Comparison of ENCODE assay signal across 3 cellular contexts in genomic region chr9:136347472-136348256, GRCh38.
TF ChIP-seq lines count a peak whose summit lies in the region.

No MANE protein-coding gene starts in this region.

TF ChIP-seq in SK-N-SH, 30 proteins besides CTCF, POLR2A, EP300 and RAD21 (continues in another document):
- TF ChIP-seq RXRA (IDR thresholded peaks at IDR 0.05; ENCODE audit: borderline replicate concordance, low read depth) (no peak), POLR2AphosphoS5 (IDR thresholded peaks at IDR 0.05; ENCODE audit: low read depth, low read length) (no peak), FOXJ3 (CRISPR knock-in tag; IDR thresholded peaks at IDR 0.05) (no peak), TCF12 (IDR thresholded peaks at IDR 0.05) (no peak), USF1 (IDR thresholded peaks at IDR 0.05; ENCODE audit: borderline replicate concordance, low read depth) (no peak), USF2 (IDR thresholded peaks at IDR 0.05; ENCODE audit: borderline replicate concordance, low read depth, low read length) (no peak), RCOR1 (IDR thresholded peaks at IDR 0.05; ENCODE audit: low read length) (no peak), REST (IDR thresholded peaks at IDR 0.05; ENCODE audit: low read depth, low read length) (no peak), GABPA (IDR thresholded peaks at IDR 0.05; ENCODE audit: low read depth) (no peak)
- TF ChIP-seq, protein P1, sequence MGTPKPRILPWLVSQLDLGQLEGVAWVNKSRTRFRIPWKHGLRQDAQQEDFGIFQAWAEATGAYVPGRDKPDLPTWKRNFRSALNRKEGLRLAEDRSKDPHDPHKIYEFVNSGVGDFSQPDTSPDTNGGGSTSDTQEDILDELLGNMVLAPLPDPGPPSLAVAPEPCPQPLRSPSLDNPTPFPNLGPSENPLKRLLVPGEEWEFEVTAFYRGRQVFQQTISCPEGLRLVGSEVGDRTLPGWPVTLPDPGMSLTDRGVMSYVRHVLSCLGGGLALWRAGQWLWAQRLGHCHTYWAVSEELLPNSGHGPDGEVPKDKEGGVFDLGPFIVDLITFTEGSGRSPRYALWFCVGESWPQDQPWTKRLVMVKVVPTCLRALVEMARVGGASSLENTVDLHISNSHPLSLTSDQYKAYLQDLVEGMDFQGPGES (IDR thresholded peaks at IDR 0.05; ENCODE audit: low read depth, low read length), result no peak

TF ChIP-seq in SK-N-SH treated with all-trans-retinoic acid at 6 μM for 48 hours, 23 proteins besides CTCF, POLR2A, EP300 and RAD21:
- no peak for TF ChIP-seq CSDC2 (CRISPR knock-in tag; IDR thresholded peaks at IDR 0.05)
- TF ChIP-seq TSHZ2 (CRISPR knock-in tag; IDR thresholded peaks at IDR 0.05), result no peak
- TF ChIP-seq SNAI2 (CRISPR knock-in tag; IDR thresholded peaks at IDR 0.05), result no peak
- TF ChIP-seq ISL1 (CRISPR knock-in tag; IDR thresholded peaks at IDR 0.05), result no peak
- no peak for TF ChIP-seq OSR1 (CRISPR knock-in tag; IDR thresholded peaks at IDR 0.05)
- no peak for TF ChIP-seq ZNF565 (CRISPR knock-in tag; conservative IDR thresholded peaks at IDR 0.05; ENCODE audit: low read depth)
- no peak for TF ChIP-seq TOX (CRISPR knock-in tag; IDR thresholded peaks at IDR 0.05; ENCODE audit: borderline replicate concordance)
- TF ChIP-seq GLIS3 (CRISPR knock-in tag; IDR thresholded peaks at IDR 0.05), result no peak
- TF ChIP-seq TCF4 (CRISPR knock-in tag; IDR thresholded peaks at IDR 0.05; ENCODE audit: borderline replicate concordance), result no peak
- TF ChIP-seq CREB5 (CRISPR knock-in tag; IDR thresholded peaks at IDR 0.05; ENCODE audit: low read depth), result no peak
- no peak for TF ChIP-seq ZFP3 (CRISPR knock-in tag; IDR thresholded peaks at IDR 0.05)
- TF ChIP-seq RARB (CRISPR knock-in tag; IDR thresholded peaks at IDR 0.05), result no peak
- no peak for TF ChIP-seq ZNF70 (CRISPR knock-in tag; IDR thresholded peaks at IDR 0.05)
- no peak for TF ChIP-seq ESRRG (CRISPR knock-in tag; IDR thresholded peaks at IDR 0.05)
- no peak for TF ChIP-seq ARNTL (CRISPR knock-in tag; IDR thresholded peaks at IDR 0.05; ENCODE audit: borderline replicate concordance, low read depth)
- TF ChIP-seq ZC3H10 (CRISPR knock-in tag; IDR thresholded peaks at IDR 0.05), result no peak
- TF ChIP-seq, protein P2, sequence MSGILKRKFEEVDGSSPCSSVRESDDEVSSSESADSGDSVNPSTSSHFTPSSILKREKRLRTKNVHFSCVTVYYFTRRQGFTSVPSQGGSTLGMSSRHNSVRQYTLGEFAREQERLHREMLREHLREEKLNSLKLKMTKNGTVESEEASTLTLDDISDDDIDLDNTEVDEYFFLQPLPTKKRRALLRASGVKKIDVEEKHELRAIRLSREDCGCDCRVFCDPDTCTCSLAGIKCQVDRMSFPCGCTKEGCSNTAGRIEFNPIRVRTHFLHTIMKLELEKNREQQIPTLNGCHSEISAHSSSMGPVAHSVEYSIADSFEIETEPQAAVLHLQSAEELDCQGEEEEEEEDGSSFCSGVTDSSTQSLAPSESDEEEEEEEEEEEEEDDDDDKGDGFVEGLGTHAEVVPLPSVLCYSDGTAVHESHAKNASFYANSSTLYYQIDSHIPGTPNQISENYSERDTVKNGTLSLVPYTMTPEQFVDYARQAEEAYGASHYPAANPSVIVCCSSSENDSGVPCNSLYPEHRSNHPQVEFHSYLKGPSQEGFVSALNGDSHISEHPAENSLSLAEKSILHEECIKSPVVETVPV (CRISPR knock-in tag; IDR thresholded peaks at IDR 0.05), result no peak
- TF ChIP-seq, protein P3, sequence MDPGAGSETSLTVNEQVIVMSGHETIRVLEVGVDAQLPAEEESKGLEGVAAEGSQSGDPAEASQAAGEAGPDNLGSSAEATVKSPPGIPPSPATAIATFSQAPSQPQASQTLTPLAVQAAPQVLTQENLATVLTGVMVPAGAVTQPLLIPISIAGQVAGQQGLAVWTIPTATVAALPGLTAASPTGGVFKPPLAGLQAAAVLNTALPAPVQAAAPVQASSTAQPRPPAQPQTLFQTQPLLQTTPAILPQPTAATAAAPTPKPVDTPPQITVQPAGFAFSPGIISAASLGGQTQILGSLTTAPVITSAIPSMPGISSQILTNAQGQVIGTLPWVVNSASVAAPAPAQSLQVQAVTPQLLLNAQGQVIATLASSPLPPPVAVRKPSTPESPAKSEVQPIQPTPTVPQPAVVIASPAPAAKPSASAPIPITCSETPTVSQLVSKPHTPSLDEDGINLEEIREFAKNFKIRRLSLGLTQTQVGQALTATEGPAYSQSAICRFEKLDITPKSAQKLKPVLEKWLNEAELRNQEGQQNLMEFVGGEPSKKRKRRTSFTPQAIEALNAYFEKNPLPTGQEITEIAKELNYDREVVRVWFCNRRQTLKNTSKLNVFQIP (CRISPR knock-in tag; IDR thresholded peaks at IDR 0.05; ENCODE audit: borderline replicate concordance, low read depth), result no peak

TF ChIP-seq in H1, 55 proteins besides CTCF, POLR2A, EP300 and RAD21:
- TF ChIP-seq SAP30 (IDR thresholded peaks at IDR 0.05; ENCODE audit: insufficient read depth, insufficient replicate concordance, low read length) (no peak), RNF2 (IDR thresholded peaks at IDR 0.05; ENCODE audit: borderline replicate concordance, low read depth, low read length, missing control alignments, poor library complexity, severe bottlenecking) (no peak), EZH2 (IDR thresholded peaks at IDR 0.05; ENCODE audit: low read depth, low read length, severe bottlenecking) (no peak), BCL11A (IDR thresholded peaks at IDR 0.05; ENCODE audit: low read depth in 2 of 2, low read length in 2 of 2) (no peak), SIRT6 (IDR thresholded peaks at IDR 0.05; ENCODE audit: low read length) (no peak), USF2 (IDR thresholded peaks at IDR 0.05; ENCODE audit: low read length) (no peak)
- TF ChIP-seq, protein P4, sequence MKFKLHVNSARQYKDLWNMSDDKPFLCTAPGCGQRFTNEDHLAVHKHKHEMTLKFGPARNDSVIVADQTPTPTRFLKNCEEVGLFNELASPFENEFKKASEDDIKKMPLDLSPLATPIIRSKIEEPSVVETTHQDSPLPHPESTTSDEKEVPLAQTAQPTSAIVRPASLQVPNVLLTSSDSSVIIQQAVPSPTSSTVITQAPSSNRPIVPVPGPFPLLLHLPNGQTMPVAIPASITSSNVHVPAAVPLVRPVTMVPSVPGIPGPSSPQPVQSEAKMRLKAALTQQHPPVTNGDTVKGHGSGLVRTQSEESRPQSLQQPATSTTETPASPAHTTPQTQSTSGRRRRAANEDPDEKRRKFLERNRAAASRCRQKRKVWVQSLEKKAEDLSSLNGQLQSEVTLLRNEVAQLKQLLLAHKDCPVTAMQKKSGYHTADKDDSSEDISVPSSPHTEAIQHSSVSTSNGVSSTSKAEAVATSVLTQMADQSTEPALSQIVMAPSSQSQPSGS (IDR thresholded peaks at IDR 0.05; ENCODE audit: low read length), result no peak
- TF ChIP-seq, protein P5, sequence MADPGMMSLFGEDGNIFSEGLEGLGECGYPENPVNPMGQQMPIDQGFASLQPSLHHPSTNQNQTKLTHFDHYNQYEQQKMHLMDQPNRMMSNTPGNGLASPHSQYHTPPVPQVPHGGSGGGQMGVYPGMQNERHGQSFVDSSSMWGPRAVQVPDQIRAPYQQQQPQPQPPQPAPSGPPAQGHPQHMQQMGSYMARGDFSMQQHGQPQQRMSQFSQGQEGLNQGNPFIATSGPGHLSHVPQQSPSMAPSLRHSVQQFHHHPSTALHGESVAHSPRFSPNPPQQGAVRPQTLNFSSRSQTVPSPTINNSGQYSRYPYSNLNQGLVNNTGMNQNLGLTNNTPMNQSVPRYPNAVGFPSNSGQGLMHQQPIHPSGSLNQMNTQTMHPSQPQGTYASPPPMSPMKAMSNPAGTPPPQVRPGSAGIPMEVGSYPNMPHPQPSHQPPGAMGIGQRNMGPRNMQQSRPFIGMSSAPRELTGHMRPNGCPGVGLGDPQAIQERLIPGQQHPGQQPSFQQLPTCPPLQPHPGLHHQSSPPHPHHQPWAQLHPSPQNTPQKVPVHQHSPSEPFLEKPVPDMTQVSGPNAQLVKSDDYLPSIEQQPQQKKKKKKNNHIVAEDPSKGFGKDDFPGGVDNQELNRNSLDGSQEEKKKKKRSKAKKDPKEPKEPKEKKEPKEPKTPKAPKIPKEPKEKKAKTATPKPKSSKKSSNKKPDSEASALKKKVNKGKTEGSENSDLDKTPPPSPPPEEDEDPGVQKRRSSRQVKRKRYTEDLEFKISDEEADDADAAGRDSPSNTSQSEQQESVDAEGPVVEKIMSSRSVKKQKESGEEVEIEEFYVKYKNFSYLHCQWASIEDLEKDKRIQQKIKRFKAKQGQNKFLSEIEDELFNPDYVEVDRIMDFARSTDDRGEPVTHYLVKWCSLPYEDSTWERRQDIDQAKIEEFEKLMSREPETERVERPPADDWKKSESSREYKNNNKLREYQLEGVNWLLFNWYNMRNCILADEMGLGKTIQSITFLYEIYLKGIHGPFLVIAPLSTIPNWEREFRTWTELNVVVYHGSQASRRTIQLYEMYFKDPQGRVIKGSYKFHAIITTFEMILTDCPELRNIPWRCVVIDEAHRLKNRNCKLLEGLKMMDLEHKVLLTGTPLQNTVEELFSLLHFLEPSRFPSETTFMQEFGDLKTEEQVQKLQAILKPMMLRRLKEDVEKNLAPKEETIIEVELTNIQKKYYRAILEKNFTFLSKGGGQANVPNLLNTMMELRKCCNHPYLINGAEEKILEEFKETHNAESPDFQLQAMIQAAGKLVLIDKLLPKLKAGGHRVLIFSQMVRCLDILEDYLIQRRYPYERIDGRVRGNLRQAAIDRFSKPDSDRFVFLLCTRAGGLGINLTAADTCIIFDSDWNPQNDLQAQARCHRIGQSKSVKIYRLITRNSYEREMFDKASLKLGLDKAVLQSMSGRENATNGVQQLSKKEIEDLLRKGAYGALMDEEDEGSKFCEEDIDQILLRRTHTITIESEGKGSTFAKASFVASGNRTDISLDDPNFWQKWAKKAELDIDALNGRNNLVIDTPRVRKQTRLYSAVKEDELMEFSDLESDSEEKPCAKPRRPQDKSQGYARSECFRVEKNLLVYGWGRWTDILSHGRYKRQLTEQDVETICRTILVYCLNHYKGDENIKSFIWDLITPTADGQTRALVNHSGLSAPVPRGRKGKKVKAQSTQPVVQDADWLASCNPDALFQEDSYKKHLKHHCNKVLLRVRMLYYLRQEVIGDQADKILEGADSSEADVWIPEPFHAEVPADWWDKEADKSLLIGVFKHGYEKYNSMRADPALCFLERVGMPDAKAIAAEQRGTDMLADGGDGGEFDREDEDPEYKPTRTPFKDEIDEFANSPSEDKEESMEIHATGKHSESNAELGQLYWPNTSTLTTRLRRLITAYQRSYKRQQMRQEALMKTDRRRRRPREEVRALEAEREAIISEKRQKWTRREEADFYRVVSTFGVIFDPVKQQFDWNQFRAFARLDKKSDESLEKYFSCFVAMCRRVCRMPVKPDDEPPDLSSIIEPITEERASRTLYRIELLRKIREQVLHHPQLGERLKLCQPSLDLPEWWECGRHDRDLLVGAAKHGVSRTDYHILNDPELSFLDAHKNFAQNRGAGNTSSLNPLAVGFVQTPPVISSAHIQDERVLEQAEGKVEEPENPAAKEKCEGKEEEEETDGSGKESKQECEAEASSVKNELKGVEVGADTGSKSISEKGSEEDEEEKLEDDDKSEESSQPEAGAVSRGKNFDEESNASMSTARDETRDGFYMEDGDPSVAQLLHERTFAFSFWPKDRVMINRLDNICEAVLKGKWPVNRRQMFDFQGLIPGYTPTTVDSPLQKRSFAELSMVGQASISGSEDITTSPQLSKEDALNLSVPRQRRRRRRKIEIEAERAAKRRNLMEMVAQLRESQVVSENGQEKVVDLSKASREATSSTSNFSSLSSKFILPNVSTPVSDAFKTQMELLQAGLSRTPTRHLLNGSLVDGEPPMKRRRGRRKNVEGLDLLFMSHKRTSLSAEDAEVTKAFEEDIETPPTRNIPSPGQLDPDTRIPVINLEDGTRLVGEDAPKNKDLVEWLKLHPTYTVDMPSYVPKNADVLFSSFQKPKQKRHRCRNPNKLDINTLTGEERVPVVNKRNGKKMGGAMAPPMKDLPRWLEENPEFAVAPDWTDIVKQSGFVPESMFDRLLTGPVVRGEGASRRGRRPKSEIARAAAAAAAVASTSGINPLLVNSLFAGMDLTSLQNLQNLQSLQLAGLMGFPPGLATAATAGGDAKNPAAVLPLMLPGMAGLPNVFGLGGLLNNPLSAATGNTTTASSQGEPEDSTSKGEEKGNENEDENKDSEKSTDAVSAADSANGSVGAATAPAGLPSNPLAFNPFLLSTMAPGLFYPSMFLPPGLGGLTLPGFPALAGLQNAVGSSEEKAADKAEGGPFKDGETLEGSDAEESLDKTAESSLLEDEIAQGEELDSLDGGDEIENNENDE (IDR thresholded peaks at IDR 0.05; ENCODE audit: insufficient replicate concordance, low read length), result no peak
